In genomic region chr11:114603151-114603550, GRCh38 we compare ENCODE assay signal across 6 cellular contexts. TPM values are rescaled to one million over a fixed set of nuclear protein-coding genes. Genes with fewer than 3 reads are reported as not detected.
"Had no signal": no experiment of that assay in that cellular context is flagged by ENCODE, and none has a peak within 500 bp of the region (broad histone marks: within the 10 kb centered on the region; RNA-seq: fewer than 3 reads in every experiment).

No MANE protein-coding gene starts in this region.

RNA-seq across cellular contexts. Expression of gene NXPE4, which starts 7.6 kb away (rescaled TPM):
- total RNA-seq: HepG2, HT1080, IMR-90, M059J, Right ventricle myocardium superior, SJSA1 had no signal
- polyA plus RNA-seq: HepG2, IMR-90 had no signal

RNA-seq across cellular contexts. Expression of gene NXPE1, which starts 43.5 kb away (rescaled TPM):
- total RNA-seq: HepG2, HT1080, IMR-90, M059J, Right ventricle myocardium superior, SJSA1 had no signal
- polyA plus RNA-seq: HepG2, IMR-90 had no signal
